In genomic region chr17:41664172-41664457, GRCh38 we compare ENCODE assay signal across 1 cellular context.
TF ChIP-seq lines count a peak whose summit lies in the region.

No MANE protein-coding gene starts in this region.

TF ChIP-seq in K562, 482 proteins besides CTCF, POLR2A, EP300 and RAD21:
- no peak for TF ChIP-seq PBX2 (CRISPR knock-in tag; IDR thresholded peaks at IDR 0.05; ENCODE audit: low read depth)
- TF ChIP-seq PBX2 (tag; conservative IDR thresholded peaks at IDR 0.05; ENCODE audit: low read depth), result 0 out of 2 replicates have a peak, but pooled peaks have one; percentile 16
- TF ChIP-seq RREB1 (CRISPR knock-in tag; IDR thresholded peaks at IDR 0.05), result no peak
- TF ChIP-seq HMGXB4 (CRISPR knock-in tag; IDR thresholded peaks at IDR 0.05), result 0 out of 2 replicates have a peak, but pooled peaks have one; percentile 29
TF ChIP-seq in K562: peak in this region for 2.
